ENCODE assay signal across 8 cellular contexts in the genomic region with DNA sequence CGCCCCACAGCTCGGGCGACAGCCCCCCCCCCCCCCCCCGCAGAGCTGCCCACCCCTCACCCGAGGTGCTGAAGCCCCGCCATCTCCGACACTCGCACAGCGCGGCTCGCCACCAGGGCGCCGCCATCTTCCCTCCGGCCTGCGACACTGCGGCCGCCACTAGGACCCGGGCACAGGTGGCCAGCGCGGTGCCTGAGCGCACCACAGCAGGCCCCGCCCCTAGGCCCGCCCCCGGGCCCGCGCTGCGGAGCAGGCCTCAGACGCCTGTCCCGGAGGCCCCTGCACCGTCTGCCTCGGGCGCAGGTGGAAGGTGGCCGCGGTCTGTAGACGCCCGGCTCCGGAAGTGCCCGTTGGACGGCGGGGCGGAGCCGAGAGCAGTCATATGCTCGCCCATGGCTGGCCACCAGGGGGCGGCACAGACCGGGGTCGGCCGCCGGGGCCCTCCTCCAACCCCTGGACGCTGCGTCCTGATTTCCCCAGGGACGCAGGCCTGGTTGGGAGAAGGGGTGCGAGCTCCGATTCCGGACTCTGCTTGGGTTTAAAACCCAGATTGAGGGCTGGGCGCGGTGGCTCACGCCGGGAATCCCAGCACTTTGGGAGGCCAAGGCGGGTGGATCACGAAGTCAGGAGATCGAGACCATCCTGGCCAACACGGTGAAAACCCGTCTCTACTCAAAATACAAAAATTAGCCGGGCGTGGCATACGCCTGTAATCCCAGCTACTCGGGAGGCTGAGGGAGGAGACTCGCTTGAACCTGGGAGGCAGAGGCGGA. TPM values are rescaled to one million over a fixed set of nuclear protein-coding genes. Genes with fewer than 3 reads are reported as not detected.
DNase-seq lines count a peak whose midpoint lies in the region; ATAC-seq and TF ChIP-seq lines count a peak whose summit lies in the region.

A gene (minus strand): TSS at position 136 of the 773 bp plus-strand sequence. CDS start 9 bp downstream, at position 127.

- ATAC-seq in HG03439 (IDR thresholded peaks at IDR 0.05; ENCODE audit: unreplicated experiment) = peak; percentile 96
- ATAC-seq in activated CD4-positive, alpha-beta T cell treated with anti-CD3 and anti-CD28 coated beads for 36 hours = peak; percentile 99

- no peaks in the 10 kb centered on the region for H3K9me3 ChIP-seq in BE2C

- H3K36me3 ChIP-seq in BE2C = peaks cover 17% of the 10 kb centered on the region

- TF ChIP-seq POLR2A in GM19193 (IDR thresholded peaks at IDR 0.05; ENCODE audit: extremely low read depth, insufficient read depth, insufficient read length) = peak; percentile 84

- H3K4me1 ChIP-seq in BE2C = peaks cover 8% of the 10 kb centered on the region

- TF ChIP-seq CTCF in BE2C (IDR thresholded peaks at IDR 0.05; ENCODE audit: low read depth, low read length) (peak; percentile 84), choroid plexus epithelial cell (conservative IDR thresholded peaks at IDR 0.05; ENCODE audit: low read depth, low read length) (peak; percentile 79)

- POLR2A ChIA-PET in activated CD4-positive, alpha-beta T cell treated with anti-CD3 and anti-CD28 coated beads for 36 hours (lab: Charles Lee) = no interaction called here

- H3K27me3 ChIP-seq in BE2C = no peaks in the 10 kb centered on the region
- H3K27me3 ChIP-seq in layer of hippocampus (ENCODE audit: control insufficient read depth, insufficient read depth, low read length) = no peaks in the 10 kb centered on the region

- peaks cover 5% of the 10 kb centered on the region for H3K4me1 Mint-ChIP-seq in activated CD4-positive, alpha-beta T cell treated with anti-CD3 and anti-CD28 coated beads for 36 hours

- intact Hi-C loops in activated CD4-positive, alpha-beta T cell treated with anti-CD3 and anti-CD28 coated beads for 36 hours (cut with DNase I, micrococcal nuclease) = loop anchor here (1.0 to 10.0 kb wide), 13 partner anchors 9 to 480 kb away; a partner anchor contains a TSS

- H3K27ac ChIP-seq in layer of hippocampus (ENCODE audit: low read depth, low read length) = peak within 1 kb of the TSS; percentile 96

- no peaks in the 10 kb centered on the region for H3K36me3 Mint-ChIP-seq in activated CD4-positive, alpha-beta T cell treated with anti-CD3 and anti-CD28 coated beads for 36 hours (ENCODE audit: low read depth)

- no peaks in the 10 kb centered on the region for H3K9me3 Mint-ChIP-seq in activated CD4-positive, alpha-beta T cell treated with anti-CD3 and anti-CD28 coated beads for 36 hours (ENCODE audit: low read depth)

- DNase-seq in BE2C (peak; percentile 98), NCI-H510A treated with DMSO at 0.1 percent for 48 hours (lab: John Stamatoyannopoulos, UW) (peak; percentile 95), choroid plexus epithelial cell (ENCODE audit: low read depth) (peak; percentile 95)
- DNase-seq in activated CD4-positive, alpha-beta T cell treated with anti-CD3 and anti-CD28 coated beads for 36 hours = peak; percentile 97
- peak; percentile 87 to 92 for DNase-seq in stimulated activated CD4-positive, alpha-beta T cell treated with anti-CD3 and anti-CD28 coated beads, Interleukin-1b, Interleukin-23, amount 100 ng/mL, for 4 hours (ENCODE audit: low read depth in 2 of 2)

- H3K27me3 Mint-ChIP-seq in activated CD4-positive, alpha-beta T cell treated with anti-CD3 and anti-CD28 coated beads for 36 hours = no peaks in the 10 kb centered on the region

- peak within 1 kb of the TSS; percentile 86 for H3K4me3 Mint-ChIP-seq in activated CD4-positive, alpha-beta T cell treated with anti-CD3 and anti-CD28 coated beads for 36 hours

- H3K27ac Mint-ChIP-seq in activated CD4-positive, alpha-beta T cell treated with anti-CD3 and anti-CD28 coated beads for 36 hours = peak within 1 kb of the TSS; percentile 89

- CTCF ChIA-PET in activated CD4-positive, alpha-beta T cell treated with anti-CD3 and anti-CD28 coated beads for 36 hours (lab: Charles Lee) = interaction anchor here (0.7 to 3.4 kb wide), 18 partner anchors 9 to 752 kb away, joined by 3 to 38 read pairs (median 5); a partner anchor contains a TSS

- H3K4me3 ChIP-seq in BE2C (ENCODE audit: low read depth, low read length) (peak within 1 kb of the TSS; percentile 91), choroid plexus epithelial cell (ENCODE audit: low read depth, low read length) (peak within 1 kb of the TSS; percentile 82)

RNA-seq across cellular contexts. Expression of the gene that starts here (rescaled TPM):
- polyA plus RNA-seq in BE2C (2012; ENCODE audit: insufficient read depth, insufficient read length, low read depth) = 342 TPM
- 100 to 1,000 TPM in 1 of 2 experiments, 10 to 100 TPM in 1; 98.0 to 115 TPM for total RNA-seq in activated CD4-positive, alpha-beta T cell treated with anti-CD3 and anti-CD28 coated beads for 36 hours

Comparison
In these comparisons a context has a peak if more than half of its experiments do, and no peak if none do; other contexts are left out.
1. Peak in every context shown above with its lines: DNase-seq, ATAC-seq, H3K4me3 ChIP-seq and H3K27ac ChIP-seq.